Comparison of ENCODE assay signal across 1 cellular context in the genomic region with DNA sequence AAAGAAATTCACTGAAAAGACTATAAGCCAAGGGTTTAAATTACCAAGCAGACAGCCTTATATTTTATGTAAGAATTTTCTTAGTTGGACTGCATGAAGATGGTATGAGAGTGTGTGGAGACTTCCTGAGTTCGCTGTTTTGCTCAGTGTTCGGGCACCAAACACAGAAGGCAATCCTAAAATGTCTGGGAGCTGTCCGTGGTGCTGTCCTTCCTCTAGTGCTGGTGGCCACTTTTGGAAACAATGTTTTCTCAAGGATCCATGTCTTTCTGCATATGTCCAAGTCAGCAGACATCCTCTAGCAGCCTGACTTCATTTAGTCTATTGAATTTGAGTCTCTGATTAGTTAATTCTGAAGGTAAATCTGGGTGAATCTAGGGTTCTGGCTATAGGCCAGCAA.
TF ChIP-seq lines count a peak whose summit lies in the region.

No MANE protein-coding gene starts in this region.

TF ChIP-seq in HepG2, 621 proteins besides CTCF, POLR2A, EP300 and RAD21 (continued from another document and continues in another):
- TF ChIP-seq, protein P1, sequence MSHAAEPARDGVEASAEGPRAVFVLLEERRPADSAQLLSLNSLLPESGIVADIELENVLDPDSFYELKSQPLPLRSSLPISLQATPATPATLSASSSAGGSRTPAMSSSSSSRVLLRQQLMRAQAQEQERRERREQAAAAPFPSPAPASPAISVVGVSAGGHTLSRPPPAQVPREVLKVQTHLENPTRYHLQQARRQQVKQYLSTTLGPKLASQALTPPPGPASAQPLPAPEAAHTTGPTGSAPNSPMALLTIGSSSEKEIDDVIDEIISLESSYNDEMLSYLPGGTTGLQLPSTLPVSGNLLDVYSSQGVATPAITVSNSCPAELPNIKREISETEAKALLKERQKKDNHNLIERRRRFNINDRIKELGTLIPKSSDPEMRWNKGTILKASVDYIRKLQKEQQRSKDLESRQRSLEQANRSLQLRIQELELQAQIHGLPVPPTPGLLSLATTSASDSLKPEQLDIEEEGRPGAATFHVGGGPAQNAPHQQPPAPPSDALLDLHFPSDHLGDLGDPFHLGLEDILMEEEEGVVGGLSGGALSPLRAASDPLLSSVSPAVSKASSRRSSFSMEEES (CRISPR knock-in tag; IDR thresholded peaks at IDR 0.05) = peak; percentile 71; the same call in 1 of the 2 replicates
- TF ChIP-seq CHCHD3 (CRISPR knock-in tag; IDR thresholded peaks at IDR 0.05) (no peak), ZFP82 (CRISPR knock-in tag; IDR thresholded peaks at IDR 0.05; ENCODE audit: borderline replicate concordance) (no peak), ATM (IDR thresholded peaks at IDR 0.05; ENCODE audit: borderline replicate concordance) (no peak), ZBTB37 (CRISPR knock-in tag; IDR thresholded peaks at IDR 0.05) (no peak), GATAD1 (CRISPR knock-in tag; IDR thresholded peaks at IDR 0.05) (0 out of 2 replicates have a peak, but pooled peaks have one; percentile 37), NR2F6 (IDR thresholded peaks at IDR 0.05) (no peak), NR2F6 (CRISPR knock-in tag; IDR thresholded peaks at IDR 0.05) (no peak), ZNF232 (CRISPR knock-in tag; IDR thresholded peaks at IDR 0.05; ENCODE audit: borderline replicate concordance) (peak; percentile 77; the same call in 1 of the 2 replicates), ZNF430 (CRISPR knock-in tag; IDR thresholded peaks at IDR 0.05) (no peak), MAFK (conservative IDR thresholded peaks at IDR 0.05 in 1 of 2, IDR thresholded peaks at IDR 0.05 in 1 of 2; ENCODE audit: low read length in 2 of 2) (no peak), RXRB (CRISPR knock-in tag; IDR thresholded peaks at IDR 0.05; ENCODE audit: borderline replicate concordance) (0 out of 2 replicates have a peak, but pooled peaks have one; percentile 11), ZNF432 (CRISPR knock-in tag; IDR thresholded peaks at IDR 0.05; ENCODE audit: borderline replicate concordance) (no peak), FOSL2 (CRISPR knock-in tag; IDR thresholded peaks at IDR 0.05) (peak; percentile 17; the same call in 1 of the 2 replicates), ZNF335 (CRISPR knock-in tag; IDR thresholded peaks at IDR 0.05) (0 out of 2 replicates have a peak, but pooled peaks have one; percentile 28), ZBTB49 (CRISPR knock-in tag; IDR thresholded peaks at IDR 0.05; ENCODE audit: borderline replicate concordance) (0 out of 2 replicates have a peak, but pooled peaks have one; percentile 72), ZNF446 (CRISPR knock-in tag; IDR thresholded peaks at IDR 0.05) (0 out of 2 replicates have a peak, but pooled peaks have one; percentile 43), ZSCAN21 (CRISPR knock-in tag; IDR thresholded peaks at IDR 0.05; ENCODE audit: borderline replicate concordance) (0 out of 2 replicates have a peak, but pooled peaks have one; percentile 36), TGIF2 (CRISPR knock-in tag; IDR thresholded peaks at IDR 0.05) (peak; percentile 71; the same call in 1 of the 2 replicates), SRY (CRISPR knock-in tag; IDR thresholded peaks at IDR 0.05) (peak; percentile 37; the same call in 1 of the 2 replicates), ZNF580 (CRISPR knock-in tag; IDR thresholded peaks at IDR 0.05; ENCODE audit: borderline replicate concordance, low read depth) (peak; percentile 43; the same call in 1 of the 2 replicates), ETV6 (CRISPR knock-in tag; conservative IDR thresholded peaks at IDR 0.05) (peak; percentile 73; the same call in 1 of the 2 replicates), NCOA5 (CRISPR knock-in tag; IDR thresholded peaks at IDR 0.05) (no peak), HINFP (CRISPR knock-in tag; IDR thresholded peaks at IDR 0.05; ENCODE audit: low read depth) (no peak), ZBTB3 (CRISPR knock-in tag; IDR thresholded peaks at IDR 0.05; ENCODE audit: borderline replicate concordance, low read depth) (no peak), CBX5 (CRISPR knock-in tag; IDR thresholded peaks at IDR 0.05; ENCODE audit: borderline replicate concordance) (no peak), ARID5B (CRISPR knock-in tag; IDR thresholded peaks at IDR 0.05) (0 out of 2 replicates have a peak, but pooled peaks have one; percentile 16), ETV5 (CRISPR knock-in tag; IDR thresholded peaks at IDR 0.05; ENCODE audit: borderline replicate concordance) (peak; percentile 44; the same call in 1 of the 2 replicates), KLF6 (CRISPR knock-in tag; IDR thresholded peaks at IDR 0.05) (peak; percentile 88; the same call in 1 of the 2 replicates)
- TF ChIP-seq, protein P2, sequence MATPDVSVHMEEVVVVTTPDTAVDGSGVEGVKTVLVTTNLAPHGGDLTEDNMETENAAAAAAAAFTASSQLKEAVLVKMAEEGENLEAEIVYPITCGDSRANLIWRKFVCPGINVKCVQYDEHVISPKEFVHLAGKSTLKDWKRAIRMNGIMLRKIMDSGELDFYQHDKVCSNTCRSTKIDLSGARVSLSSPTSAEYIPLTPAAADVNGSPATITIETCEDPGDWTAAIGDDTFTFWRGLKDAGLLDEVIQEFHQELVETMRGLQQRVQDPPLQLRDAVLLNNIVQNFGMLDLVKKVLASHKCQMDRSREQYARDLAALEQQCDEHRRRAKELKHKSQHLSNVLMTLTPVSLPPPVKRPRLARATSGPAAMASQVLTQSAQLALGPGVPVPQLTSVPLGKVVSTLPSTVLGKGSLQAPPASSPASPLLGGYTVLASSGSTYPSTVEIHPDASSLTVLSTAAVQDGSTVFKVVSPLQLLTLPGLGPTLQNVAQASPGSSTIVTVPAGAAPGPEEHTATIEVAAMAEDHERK (CRISPR knock-in tag; IDR thresholded peaks at IDR 0.05; ENCODE audit: low read depth) = no peak
- TF ChIP-seq, protein P3, sequence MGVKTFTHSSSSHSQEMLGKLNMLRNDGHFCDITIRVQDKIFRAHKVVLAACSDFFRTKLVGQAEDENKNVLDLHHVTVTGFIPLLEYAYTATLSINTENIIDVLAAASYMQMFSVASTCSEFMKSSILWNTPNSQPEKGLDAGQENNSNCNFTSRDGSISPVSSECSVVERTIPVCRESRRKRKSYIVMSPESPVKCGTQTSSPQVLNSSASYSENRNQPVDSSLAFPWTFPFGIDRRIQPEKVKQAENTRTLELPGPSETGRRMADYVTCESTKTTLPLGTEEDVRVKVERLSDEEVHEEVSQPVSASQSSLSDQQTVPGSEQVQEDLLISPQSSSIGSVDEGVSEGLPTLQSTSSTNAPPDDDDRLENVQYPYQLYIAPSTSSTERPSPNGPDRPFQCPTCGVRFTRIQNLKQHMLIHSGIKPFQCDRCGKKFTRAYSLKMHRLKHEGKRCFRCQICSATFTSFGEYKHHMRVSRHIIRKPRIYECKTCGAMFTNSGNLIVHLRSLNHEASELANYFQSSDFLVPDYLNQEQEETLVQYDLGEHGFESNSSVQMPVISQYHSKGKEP (CRISPR knock-in tag; IDR thresholded peaks at IDR 0.05) = peak; percentile 77; the same call in 1 of the 2 replicates
- TF ChIP-seq, protein P4, sequence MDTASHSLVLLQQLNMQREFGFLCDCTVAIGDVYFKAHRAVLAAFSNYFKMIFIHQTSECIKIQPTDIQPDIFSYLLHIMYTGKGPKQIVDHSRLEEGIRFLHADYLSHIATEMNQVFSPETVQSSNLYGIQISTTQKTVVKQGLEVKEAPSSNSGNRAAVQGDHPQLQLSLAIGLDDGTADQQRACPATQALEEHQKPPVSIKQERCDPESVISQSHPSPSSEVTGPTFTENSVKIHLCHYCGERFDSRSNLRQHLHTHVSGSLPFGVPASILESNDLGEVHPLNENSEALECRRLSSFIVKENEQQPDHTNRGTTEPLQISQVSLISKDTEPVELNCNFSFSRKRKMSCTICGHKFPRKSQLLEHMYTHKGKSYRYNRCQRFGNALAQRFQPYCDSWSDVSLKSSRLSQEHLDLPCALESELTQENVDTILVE (CRISPR knock-in tag; IDR thresholded peaks at IDR 0.05) = peak; percentile 73; the same call in 1 of the 2 replicates
- TF ChIP-seq, protein P5, sequence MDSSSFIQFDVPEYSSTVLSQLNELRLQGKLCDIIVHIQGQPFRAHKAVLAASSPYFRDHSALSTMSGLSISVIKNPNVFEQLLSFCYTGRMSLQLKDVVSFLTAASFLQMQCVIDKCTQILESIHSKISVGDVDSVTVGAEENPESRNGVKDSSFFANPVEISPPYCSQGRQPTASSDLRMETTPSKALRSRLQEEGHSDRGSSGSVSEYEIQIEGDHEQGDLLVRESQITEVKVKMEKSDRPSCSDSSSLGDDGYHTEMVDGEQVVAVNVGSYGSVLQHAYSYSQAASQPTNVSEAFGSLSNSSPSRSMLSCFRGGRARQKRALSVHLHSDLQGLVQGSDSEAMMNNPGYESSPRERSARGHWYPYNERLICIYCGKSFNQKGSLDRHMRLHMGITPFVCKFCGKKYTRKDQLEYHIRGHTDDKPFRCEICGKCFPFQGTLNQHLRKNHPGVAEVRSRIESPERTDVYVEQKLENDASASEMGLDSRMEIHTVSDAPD (CRISPR knock-in tag; IDR thresholded peaks at IDR 0.05) = no peak
- TF ChIP-seq, protein P6, sequence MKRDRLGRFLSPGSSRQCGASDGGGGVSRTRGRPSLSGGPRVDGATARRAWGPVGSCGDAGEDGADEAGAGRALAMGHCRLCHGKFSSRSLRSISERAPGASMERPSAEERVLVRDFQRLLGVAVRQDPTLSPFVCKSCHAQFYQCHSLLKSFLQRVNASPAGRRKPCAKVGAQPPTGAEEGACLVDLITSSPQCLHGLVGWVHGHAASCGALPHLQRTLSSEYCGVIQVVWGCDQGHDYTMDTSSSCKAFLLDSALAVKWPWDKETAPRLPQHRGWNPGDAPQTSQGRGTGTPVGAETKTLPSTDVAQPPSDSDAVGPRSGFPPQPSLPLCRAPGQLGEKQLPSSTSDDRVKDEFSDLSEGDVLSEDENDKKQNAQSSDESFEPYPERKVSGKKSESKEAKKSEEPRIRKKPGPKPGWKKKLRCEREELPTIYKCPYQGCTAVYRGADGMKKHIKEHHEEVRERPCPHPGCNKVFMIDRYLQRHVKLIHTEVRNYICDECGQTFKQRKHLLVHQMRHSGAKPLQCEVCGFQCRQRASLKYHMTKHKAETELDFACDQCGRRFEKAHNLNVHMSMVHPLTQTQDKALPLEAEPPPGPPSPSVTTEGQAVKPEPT (CRISPR knock-in tag; IDR thresholded peaks at IDR 0.05; ENCODE audit: low read depth) = no peak
